Comparison of ENCODE assay signal across 8 cellular contexts in the genomic region with DNA sequence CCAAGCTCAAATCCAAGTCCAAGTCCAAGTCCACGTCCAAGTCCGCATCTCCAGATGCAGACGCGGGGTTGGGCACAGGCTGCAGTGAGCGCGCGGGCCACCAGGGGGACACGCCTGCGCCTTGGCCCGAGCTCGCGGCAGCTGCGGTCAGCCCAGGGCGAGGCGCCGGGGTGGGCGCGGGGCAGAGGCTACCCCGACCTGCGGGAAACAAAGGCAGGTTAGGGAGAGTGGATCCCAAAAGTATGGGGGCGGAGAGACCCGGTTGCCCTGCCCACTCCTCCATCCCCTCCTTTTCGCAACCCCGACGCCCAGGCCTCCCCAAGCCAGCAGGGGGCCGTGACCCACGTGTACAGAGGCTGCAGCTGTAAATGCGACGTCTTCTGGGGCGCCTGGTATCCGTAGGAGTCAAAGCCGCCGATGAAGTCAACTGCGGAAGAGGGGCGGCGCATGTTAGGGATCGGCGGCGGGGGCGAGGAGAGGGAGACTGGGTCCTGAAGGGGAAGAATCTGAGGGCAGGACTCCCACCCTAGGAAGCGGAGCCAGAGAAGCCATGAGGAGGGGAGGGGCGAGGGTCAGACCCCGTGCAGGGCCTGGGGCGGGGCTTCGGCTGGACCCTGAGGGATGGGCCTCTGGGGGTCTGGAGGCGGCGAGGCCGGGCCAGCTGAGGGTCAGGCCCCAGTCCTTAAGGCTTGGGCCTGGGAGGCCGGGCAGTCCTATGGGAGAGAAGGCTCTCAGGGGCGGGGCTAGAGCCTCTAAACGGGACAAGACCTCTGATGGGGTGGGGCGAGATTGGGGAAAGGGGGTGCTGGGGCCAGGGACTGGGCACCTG. TPM values are rescaled to one million over a fixed set of nuclear protein-coding genes. Genes with fewer than 3 reads are reported as not detected.
DNase-seq lines count a peak whose midpoint lies in the region; ATAC-seq and TF ChIP-seq lines count a peak whose summit lies in the region.

No MANE protein-coding gene starts in this region.

- H3K4me2 ChIP-seq in BLaER1: peak overlapping the region; percentile 98

- H3K27ac ChIP-seq in BLaER1: no peak overlapping the region
- no peak overlapping the region for H3K27ac ChIP-seq in breast epithelium

- peaks cover 31% of the 10 kb centered on the region for H4K20me1 ChIP-seq in BLaER1

- peaks cover 40% of the 10 kb centered on the region for H3K4me1 ChIP-seq in BLaER1
- H3K4me1 ChIP-seq in breast epithelium: peaks cover 6 to 13% of the 10 kb centered on the region in 2 donors

- H3K27me3 ChIP-seq in BLaER1 (no peaks in the 10 kb centered on the region), breast epithelium (peaks cover 0 to 4% of the 10 kb centered on the region in 2 donors)

- ATAC-seq in GM19397 (IDR thresholded peaks at IDR 0.05; ENCODE audit: unreplicated experiment) (no peak), GM18511 (IDR thresholded peaks at IDR 0.05; ENCODE audit: unreplicated experiment) (no peak)

- peak; percentile 43 to 80 (median 58) for TF ChIP-seq CTCF in breast epithelium (IDR thresholded peaks at IDR 0.05)

- no peak for TF ChIP-seq POLR2A in breast epithelium (IDR thresholded peaks at IDR 0.05)

- H3K4me3 ChIP-seq in BLaER1: peak overlapping the region; percentile 61
- H3K4me3 ChIP-seq in breast epithelium: peak overlapping the region; percentile 18 to 57 (median 22)

- DNase-seq in HK-2 (ENCODE audit: unreplicated experiment) (peak; percentile 73), SKM-1 treated with dmso at 0.1 percent for 144 hours (lab: John Stamatoyannopoulos, UW; ENCODE audit: unreplicated experiment) (peak; percentile 43), breast epithelium (ENCODE audit: low spot score in 2 of 2) (peak in 1 of 2 donors; percentile 64), islet precursor cell (peak; percentile 77)
- peak; percentile 45 for DNase-seq in stimulated activated CD4-positive, alpha-beta T cell treated with anti-CD3 and anti-CD28 coated beads, Interleukin-1b, Interleukin-23, amount 100 ng/mL, for 48 hours

- no peaks in the 10 kb centered on the region for H3K9me3 ChIP-seq in BLaER1
- no peaks in the 10 kb centered on the region for H3K9me3 ChIP-seq in breast epithelium

- H3K9ac ChIP-seq in BLaER1: no peak overlapping the region

- intact Hi-C loops in breast epithelium (cut with DNase I; ENCODE audit: low total_unique reads): loop anchor here (2.0 kb wide), 1 partner anchor 71 kb away; no protein-coding TSS in a partner anchor

- no peaks in the 10 kb centered on the region for H3K36me3 ChIP-seq in BLaER1
- H3K36me3 ChIP-seq in breast epithelium: no peaks in the 10 kb centered on the region

RNA-seq across cellular contexts. Expression of a gene that starts 58.0 kb away (rescaled TPM):
- total RNA-seq in breast epithelium: 1 to 10 TPM in 1 of 3 donors, under 1 TPM in 1, not detected in 1; 0.16 to 2.0 TPM
